Comparison of ENCODE assay signal across 2 cellular contexts in the genomic region with DNA sequence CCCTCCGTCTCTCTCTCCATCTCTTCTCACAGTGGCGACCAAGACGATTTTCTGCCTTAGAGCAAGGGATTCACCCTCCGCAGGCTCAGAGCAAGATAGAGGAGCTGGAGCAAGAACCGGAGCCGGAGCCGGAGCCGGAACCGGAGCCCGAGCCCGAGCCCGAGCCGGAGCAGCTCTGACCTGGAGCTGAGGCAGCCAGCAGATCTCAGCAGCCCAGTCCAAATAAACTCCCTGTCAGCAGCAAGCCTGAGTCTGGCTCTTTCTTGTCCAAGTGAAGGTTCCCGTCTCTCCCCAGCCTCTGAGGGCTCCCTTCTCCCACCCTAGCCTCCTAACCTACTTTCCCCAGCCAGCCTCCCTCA.
TF ChIP-seq lines count a peak whose summit lies in the region.

No MANE protein-coding gene starts in this region.

TF ChIP-seq in HCT116, 20 proteins besides CTCF, POLR2A, EP300 and RAD21:
- TF ChIP-seq POLR2AphosphoS5 (IDR thresholded peaks at IDR 0.05; ENCODE audit: low read depth, low read length) = no peak
- TF ChIP-seq, protein P1, sequence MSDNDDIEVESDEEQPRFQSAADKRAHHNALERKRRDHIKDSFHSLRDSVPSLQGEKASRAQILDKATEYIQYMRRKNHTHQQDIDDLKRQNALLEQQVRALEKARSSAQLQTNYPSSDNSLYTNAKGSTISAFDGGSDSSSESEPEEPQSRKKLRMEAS (IDR thresholded peaks at IDR 0.05) = no peak
- TF ChIP-seq EZH2 (IDR thresholded peaks at IDR 0.05) = no peak
- TF ChIP-seq, protein P2, sequence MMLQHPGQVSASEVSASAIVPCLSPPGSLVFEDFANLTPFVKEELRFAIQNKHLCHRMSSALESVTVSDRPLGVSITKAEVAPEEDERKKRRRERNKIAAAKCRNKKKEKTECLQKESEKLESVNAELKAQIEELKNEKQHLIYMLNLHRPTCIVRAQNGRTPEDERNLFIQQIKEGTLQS (IDR thresholded peaks at IDR 0.05) = no peak
- no peak for TF ChIP-seq ZFX (IDR thresholded peaks at IDR 0.05)

TF ChIP-seq in GM12878, 131 proteins besides CTCF, POLR2A, EP300 and RAD21:
- no peak for TF ChIP-seq ZBED1 (IDR thresholded peaks at IDR 0.05; ENCODE audit: borderline replicate concordance)
- TF ChIP-seq CHD1 (IDR thresholded peaks at IDR 0.05; ENCODE audit: low read depth, low read length) = no peak
- TF ChIP-seq BRCA1 (IDR thresholded peaks at IDR 0.05; ENCODE audit: low read depth, low read length) = no peak
- TF ChIP-seq MTA2 (IDR thresholded peaks at IDR 0.05; ENCODE audit: low read depth) = no peak
